ENCODE assay signal across 8 cellular contexts in the genomic region with DNA sequence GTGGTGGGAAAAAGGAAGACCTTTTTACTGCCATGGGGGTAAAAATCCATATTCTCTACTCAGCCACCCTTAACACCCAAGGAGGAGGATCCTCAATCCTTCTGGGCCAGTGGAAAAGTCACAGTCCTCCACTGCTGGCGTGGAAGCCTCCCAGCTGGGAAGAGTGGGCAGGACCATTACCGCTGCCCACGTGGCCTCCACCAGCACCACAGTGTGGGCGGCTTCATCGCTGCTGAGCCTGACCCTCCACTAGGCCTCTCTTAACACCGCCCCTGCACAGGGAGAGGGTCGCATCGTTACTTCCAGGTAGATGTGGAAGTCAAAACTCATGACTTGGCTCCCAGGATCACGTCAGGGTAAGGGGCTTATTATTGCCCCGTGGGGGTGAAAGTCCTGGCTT.
"Had no signal": no experiment of that assay in that cellular context is flagged by ENCODE, and none has a peak within 500 bp of the region (broad histone marks: within the 10 kb centered on the region; RNA-seq: fewer than 3 reads in every experiment).

No MANE protein-coding gene starts in this region.

- H3K27ac ChIP-seq: HL-60 had no signal

- DNase-seq: H7, HFFc6, KG1 had no signal

- H3K4me1 ChIP-seq: HAP-1 had no signal

- H3K9me3 ChIP-seq: HAP-1 had no signal

- ATAC-seq: GM23338, HCT116, HepG2 had no signal

- H3K4me2 ChIP-seq: GM23338 had no signal

- H2AFZ ChIP-seq: GM23338 had no signal

- H3K36me3 ChIP-seq: HAP-1 had no signal

- FAIRE-seq: HepG2 had no signal

- H3K4me3 ChIP-seq: GM23338, HAP-1 had no signal
